Comparison of ENCODE assay signal across 8 cellular contexts in the genomic region with DNA sequence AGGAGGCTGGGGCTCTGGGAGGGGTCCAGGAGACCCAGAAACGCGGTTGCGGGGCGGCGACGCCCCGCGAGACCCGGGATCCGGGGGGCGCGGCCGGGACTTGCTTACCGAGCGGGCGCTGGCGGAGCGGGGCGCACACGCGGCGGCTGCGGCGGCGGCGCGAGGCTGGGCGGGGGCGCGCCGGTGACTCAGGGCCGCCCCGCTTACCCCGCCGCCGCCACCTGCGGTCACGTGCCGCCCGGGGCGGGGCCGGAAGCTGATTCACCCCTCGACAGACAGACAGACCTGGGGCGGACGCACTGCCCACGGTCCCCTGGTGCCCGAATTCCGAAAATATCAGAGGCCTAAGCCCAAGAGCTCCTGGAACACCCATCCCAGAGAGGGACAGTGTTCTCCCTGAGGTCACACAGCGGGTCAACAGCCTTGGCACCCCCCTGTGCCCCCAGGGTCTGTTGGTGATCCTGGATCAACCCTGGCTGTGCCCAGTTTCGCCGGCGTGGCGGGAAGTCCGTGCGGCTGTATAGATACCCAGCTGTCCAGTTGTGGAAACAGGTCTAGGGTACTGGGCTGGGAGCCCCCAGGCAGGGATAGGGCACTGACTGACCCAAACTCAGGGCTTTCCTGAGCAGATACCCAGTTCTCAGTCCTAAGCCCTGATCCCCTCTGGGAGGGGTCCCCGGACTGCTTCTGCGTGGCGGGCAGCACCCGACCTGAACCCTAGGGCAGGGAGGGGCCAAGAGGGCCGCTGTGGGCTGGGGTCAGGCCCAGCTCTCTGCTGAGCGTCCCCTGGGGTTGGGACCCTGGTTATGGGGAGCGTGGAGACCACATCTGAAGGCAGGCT. TPM values are rescaled to one million over a fixed set of nuclear protein-coding genes. Genes with fewer than 3 reads are reported as not detected.
DNase-seq lines count a peak whose midpoint lies in the region; ATAC-seq and TF ChIP-seq lines count a peak whose summit lies in the region.

A gene with protein sequence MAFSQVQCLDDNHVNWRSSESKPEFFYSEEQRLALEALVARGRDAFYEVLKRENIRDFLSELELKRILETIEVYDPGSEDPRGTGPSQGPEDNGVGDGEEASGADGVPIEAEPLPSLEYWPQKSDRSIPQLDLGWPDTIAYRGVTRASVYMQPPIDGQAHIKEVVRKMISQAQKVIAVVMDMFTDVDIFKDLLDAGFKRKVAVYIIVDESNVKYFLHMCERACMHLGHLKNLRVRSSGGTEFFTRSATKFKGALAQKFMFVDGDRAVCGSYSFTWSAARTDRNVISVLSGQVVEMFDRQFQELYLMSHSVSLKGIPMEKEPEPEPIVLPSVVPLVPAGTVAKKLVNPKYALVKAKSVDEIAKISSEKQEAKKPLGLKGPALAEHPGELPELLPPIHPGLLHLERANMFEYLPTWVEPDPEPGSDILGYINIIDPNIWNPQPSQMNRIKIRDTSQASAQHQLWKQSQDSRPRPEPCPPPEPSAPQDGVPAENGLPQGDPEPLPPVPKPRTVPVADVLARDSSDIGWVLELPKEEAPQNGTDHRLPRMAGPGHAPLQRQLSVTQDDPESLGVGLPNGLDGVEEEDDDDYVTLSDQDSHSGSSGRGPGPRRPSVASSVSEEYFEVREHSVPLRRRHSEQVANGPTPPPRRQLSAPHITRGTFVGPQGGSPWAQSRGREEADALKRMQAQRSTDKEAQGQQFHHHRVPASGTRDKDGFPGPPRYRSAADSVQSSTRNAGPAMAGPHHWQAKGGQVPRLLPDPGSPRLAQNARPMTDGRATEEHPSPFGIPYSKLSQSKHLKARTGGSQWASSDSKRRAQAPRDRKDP (minus strand): TSS at position 164 of the 841 bp plus-strand sequence. CDS start 723 bp downstream, outside the sequence.

- CTCF ChIA-PET in activated CD4-positive, alpha-beta memory T cell treated with anti-CD3 and anti-CD28 coated beads, Interleukin-2, amount 10 ng/mL, durations not matched to agents 7 days and 5 days (lab: Charles Lee): interaction anchor here (0.6 to 3.2 kb wide), 3 partner anchors 44 to 159 kb away, joined by 3 to 15 read pairs (median 4); no protein-coding TSS in a partner anchor

- H3K36me3 ChIP-seq in effector memory CD4-positive, alpha-beta T cell (ENCODE audit: control insufficient read depth, insufficient read depth, low read length): no peaks in the 10 kb centered on the region

- in situ Hi-C loops in GM13976 (cut with MboI; ENCODE audit: low sequenced_read_pairs, unreplicated experiment): no loop called here

- no peaks in the 10 kb centered on the region for H3K9me3 ChIP-seq in effector memory CD4-positive, alpha-beta T cell (ENCODE audit: control insufficient read depth, low read length)

- peaks cover 29% of the 10 kb centered on the region for H3K4me1 Mint-ChIP-seq in activated CD4-positive, alpha-beta memory T cell treated with anti-CD3 and anti-CD28 coated beads, Interleukin-2, amount 10 ng/mL, durations not matched to agents 7 days and 5 days
- H3K4me1 Mint-ChIP-seq in mesothelial cell of epicardium: peaks cover 30% of the 10 kb centered on the region

- peak within 1 kb of the TSS; percentile 81 for H3K4me3 Mint-ChIP-seq in activated CD4-positive, alpha-beta memory T cell treated with anti-CD3 and anti-CD28 coated beads, Interleukin-2, amount 10 ng/mL, durations not matched to agents 7 days and 5 days
- peak within 1 kb of the TSS; percentile 82 for H3K4me3 Mint-ChIP-seq in mesothelial cell of epicardium

- peak within 1 kb of the TSS; percentile 66 for H3K4me3 ChIP-seq in effector memory CD4-positive, alpha-beta T cell (ENCODE audit: insufficient read depth, low read depth, low read length, poor library complexity, severe bottlenecking)

- peak within 1 kb of the TSS; percentile 64 for H3K27ac Mint-ChIP-seq in activated CD4-positive, alpha-beta memory T cell treated with anti-CD3 and anti-CD28 coated beads, Interleukin-2, amount 10 ng/mL, durations not matched to agents 7 days and 5 days
- H3K27ac Mint-ChIP-seq in mesothelial cell of epicardium: peak within 1 kb of the TSS; percentile 76

- TF ChIP-seq CTCF in GM13976 (IDR thresholded peaks at IDR 0.05; ENCODE audit: borderline replicate concordance, control extremely low read depth, extremely low read depth, insufficient read depth, missing control alignments) (no peak), mesothelial cell of epicardium (IDR thresholded peaks at IDR 0.05; ENCODE audit: unreplicated experiment) (no peak)

- H3K27me3 Mint-ChIP-seq in activated CD4-positive, alpha-beta memory T cell treated with anti-CD3 and anti-CD28 coated beads, Interleukin-2, amount 10 ng/mL, durations not matched to agents 7 days and 5 days: peaks cover 14% of the 10 kb centered on the region
- no peaks in the 10 kb centered on the region for H3K27me3 Mint-ChIP-seq in mesothelial cell of epicardium (ENCODE audit: low read depth)

- DNase-seq in GM13976 (ENCODE audit: low spot score) (peak; percentile 91), NCI-H2196 (lab: John Stamatoyannopoulos, UW; ENCODE audit: unreplicated experiment) (peak; percentile 52), mesothelial cell of epicardium (ENCODE audit: low spot score in 2 of 2, unreplicated experiment in 2 of 2) (peak; percentile 50 to 73), NCI-H1092 (lab: John Stamatoyannopoulos, UW) (no peak)
- peak; percentile 87 for DNase-seq in activated CD4-positive, alpha-beta memory T cell treated with anti-CD3 and anti-CD28 coated beads, Interleukin-2, amount 10 ng/mL, durations not matched to agents 7 days and 5 days
- DNase-seq in effector memory CD4-positive, alpha-beta T cell: peak; percentile 83 to 85 (median 85)
- DNase-seq in stimulated activated CD8-positive, alpha-beta memory T cell treated with anti-CD3 and anti-CD28 coated beads, Interleukin-4, amount 100 ng/mL, for 4 hours (ENCODE audit: low read depth in 2 of 2, low spot score in 1 of 2): peak; percentile 71 to 84

- peaks cover 30% of the 10 kb centered on the region for H3K4me1 ChIP-seq in effector memory CD4-positive, alpha-beta T cell (ENCODE audit: control insufficient read depth, insufficient read depth, low read length, poor library complexity, severe bottlenecking)

- no peaks in the 10 kb centered on the region for H3K36me3 Mint-ChIP-seq in activated CD4-positive, alpha-beta memory T cell treated with anti-CD3 and anti-CD28 coated beads, Interleukin-2, amount 10 ng/mL, durations not matched to agents 7 days and 5 days (ENCODE audit: low read depth)
- H3K36me3 Mint-ChIP-seq in mesothelial cell of epicardium: no peaks in the 10 kb centered on the region

- no peaks in the 10 kb centered on the region for H3K9me3 Mint-ChIP-seq in activated CD4-positive, alpha-beta memory T cell treated with anti-CD3 and anti-CD28 coated beads, Interleukin-2, amount 10 ng/mL, durations not matched to agents 7 days and 5 days
- H3K9me3 Mint-ChIP-seq in mesothelial cell of epicardium: peaks cover 4% of the 10 kb centered on the region

- POLR2A ChIA-PET in activated CD4-positive, alpha-beta memory T cell treated with anti-CD3 and anti-CD28 coated beads, Interleukin-2, amount 10 ng/mL, durations not matched to agents 7 days and 5 days (lab: Charles Lee): interaction anchor here (0.6 to 4.4 kb wide), 9 partner anchors 11 to 146 kb away, joined by 3 to 19 read pairs (median 4); no protein-coding TSS in a partner anchor

- peak within 1 kb of the TSS; percentile 93 for H3K27ac ChIP-seq in effector memory CD4-positive, alpha-beta T cell (ENCODE audit: insufficient read depth, low read length, poor library complexity, severe bottlenecking)

- H3K27me3 ChIP-seq in effector memory CD4-positive, alpha-beta T cell (replicated peaks; ENCODE audit: control insufficient read depth, insufficient read depth, low read length, poor library complexity, severe bottlenecking): no peaks in the 10 kb centered on the region

- peak; percentile 65 for ATAC-seq in HG02588 (IDR thresholded peaks at IDR 0.05; ENCODE audit: unreplicated experiment)

RNA-seq across cellular contexts. Expression of the gene that starts here (rescaled TPM):
- total RNA-seq in activated CD4-positive, alpha-beta memory T cell treated with anti-CD3 and anti-CD28 coated beads, Interleukin-2, amount 10 ng/mL, durations not matched to agents 7 days and 5 days: 1 to 10 TPM; 6.4 to 6.5 TPM
- 14.5 to 15.0 TPM (median 15.0 TPM) in 3 replicates for total RNA-seq in mesothelial cell of epicardium
